ENCODE assay signal across 1 cellular context in genomic region chr7:23597064-23597907, GRCh38.
TF ChIP-seq lines count a peak whose summit lies in the region.

Gene CCDC126, plus strand, starts transcription at chr7:23597382. Its CDS starts 13,934 bp downstream, at chr7:23611316.

TF ChIP-seq in WTC11, 78 proteins besides CTCF, POLR2A, EP300 and RAD21 (continued from another document):
- TF ChIP-seq ARID4B (CRISPR knock-in tag; IDR thresholded peaks at IDR 0.05; ENCODE audit: borderline replicate concordance) (0 out of 2 replicates have a peak, but pooled peaks have one; percentile 43), GRHL2 (CRISPR knock-in tag; IDR thresholded peaks at IDR 0.05; ENCODE audit: insufficient replicate concordance, severe bottlenecking) (no peak), ATF6 (CRISPR knock-in tag; IDR thresholded peaks at IDR 0.05) (no peak), ERG (CRISPR knock-in tag; IDR thresholded peaks at IDR 0.05) (no peak), NR2C2 (CRISPR knock-in tag; IDR thresholded peaks at IDR 0.05) (peak; percentile 72), E2F5 (CRISPR knock-in tag; IDR thresholded peaks at IDR 0.05) (peak; percentile 98), CREM (CRISPR knock-in tag; IDR thresholded peaks at IDR 0.05) (peak; percentile 61), MXD4 (CRISPR knock-in tag; IDR thresholded peaks at IDR 0.05; ENCODE audit: borderline replicate concordance) (no peak), NFATC4 (CRISPR knock-in tag; IDR thresholded peaks at IDR 0.05) (no peak), ZNF281 (CRISPR knock-in tag; IDR thresholded peaks at IDR 0.05) (peak; percentile 89), JUN (CRISPR knock-in tag; IDR thresholded peaks at IDR 0.05) (peak; percentile 86), ESRRA (CRISPR knock-in tag; IDR thresholded peaks at IDR 0.05; ENCODE audit: borderline replicate concordance) (peak; percentile 87; the same call in 1 of the 2 replicates), ETV6 (CRISPR knock-in tag; IDR thresholded peaks at IDR 0.05) (peak; percentile 96), MLX (CRISPR knock-in tag; IDR thresholded peaks at IDR 0.05) (no peak), ZNF671 (CRISPR knock-in tag; IDR thresholded peaks at IDR 0.05) (no peak), E2F1 (CRISPR knock-in tag; IDR thresholded peaks at IDR 0.05) (peak; percentile 94), FOXP1 (CRISPR knock-in tag; IDR thresholded peaks at IDR 0.05; ENCODE audit: borderline replicate concordance) (peak; percentile 96), ATF3 (CRISPR knock-in tag; conservative IDR thresholded peaks at IDR 0.05) (no peak), ZNF263 (CRISPR knock-in tag; IDR thresholded peaks at IDR 0.05; ENCODE audit: low read depth) (0 out of 2 replicates have a peak, but pooled peaks have one; percentile 42), NR3C1 (CRISPR knock-in tag; conservative IDR thresholded peaks at IDR 0.05; ENCODE audit: low read depth) (no peak), MYBL2 (CRISPR knock-in tag; IDR thresholded peaks at IDR 0.05) (peak; percentile 68; the same call in 1 of the 2 replicates), PREB (CRISPR knock-in tag; IDR thresholded peaks at IDR 0.05; ENCODE audit: borderline replicate concordance) (no peak), ZNF219 (CRISPR knock-in tag; IDR thresholded peaks at IDR 0.05; ENCODE audit: borderline replicate concordance) (no peak), NR1H2 (CRISPR knock-in tag; IDR thresholded peaks at IDR 0.05) (no peak), ATF1 (CRISPR knock-in tag; IDR thresholded peaks at IDR 0.05) (0 out of 2 replicates have a peak, but pooled peaks have one; percentile 44), IRF2 (CRISPR knock-in tag; IDR thresholded peaks at IDR 0.05; ENCODE audit: borderline replicate concordance, low read depth) (no peak), OVOL2 (CRISPR knock-in tag; IDR thresholded peaks at IDR 0.05; ENCODE audit: borderline replicate concordance) (no peak)
